15 cellular contexts compared by ENCODE assay signal in the genomic region with DNA sequence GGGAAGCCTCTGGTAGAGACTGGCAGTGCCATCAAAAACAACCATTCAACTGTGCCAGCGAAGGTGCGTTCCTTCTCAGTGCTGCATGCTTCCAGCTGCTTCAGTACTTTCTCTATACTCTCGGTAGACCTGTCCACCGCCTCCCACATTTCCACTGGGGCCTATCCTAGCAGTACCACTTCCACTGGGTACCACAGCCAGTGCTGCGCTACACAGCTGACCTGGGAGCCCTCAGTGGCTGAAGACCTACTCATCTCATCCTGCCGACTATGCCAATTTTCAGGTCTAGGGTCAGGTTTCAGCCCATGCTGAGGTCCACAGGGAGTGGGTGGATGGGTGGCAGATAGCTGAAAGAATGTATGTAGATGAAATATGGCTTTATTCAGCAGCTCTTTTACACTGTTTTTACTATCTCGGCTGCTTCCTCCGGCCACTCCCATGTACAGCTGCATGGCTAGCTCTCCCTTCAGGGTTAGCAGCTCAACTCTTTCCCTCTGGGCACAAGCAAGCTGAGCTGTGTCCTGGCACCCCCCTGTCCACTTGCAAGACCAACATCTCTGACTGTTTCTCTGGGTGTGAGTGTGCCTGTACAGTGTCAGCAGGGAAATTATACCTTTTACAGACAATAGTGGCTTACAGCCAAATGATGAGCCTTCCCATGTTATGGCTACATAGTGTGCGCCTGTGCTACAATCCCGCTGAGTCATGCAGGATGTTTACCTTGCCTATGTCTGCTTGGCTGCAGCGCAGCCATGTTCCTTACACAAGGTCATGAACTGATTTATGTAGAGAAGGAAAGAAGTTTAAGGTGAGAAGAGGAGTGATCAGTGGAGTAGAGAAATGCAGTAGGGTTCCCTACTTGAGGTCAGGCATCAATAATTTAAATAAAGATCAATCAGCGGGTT.
DNase-seq lines count a peak whose midpoint lies in the region; ATAC-seq, FAIRE-seq and TF ChIP-seq lines count a peak whose summit lies in the region.
"Had no signal": no experiment of that assay in that cellular context is flagged by ENCODE, and none has a peak within 500 bp of the region (broad histone marks: within the 10 kb centered on the region; RNA-seq: fewer than 3 reads in every experiment).

No MANE protein-coding gene starts in this region.

- BruUV-seq in HepG2 (replicated peaks; lab: Mats Ljungman, UMichigan): no TSS peak

- no peak for TF ChIP-seq RAD21 in HepG2 (CRISPR knock-in tag; IDR thresholded peaks at IDR 0.05)

- H3K79me2 ChIP-seq in HepG2 (ENCODE audit: insufficient read depth, low read length) (no peaks in the 10 kb centered on the region), hepatocyte (no peaks in the 10 kb centered on the region)

- H3K36me3 ChIP-seq in HepG2 (replicated peaks in 1 of 2; ENCODE audit: control insufficient read depth in 1 of 2, insufficient read depth in 2 of 2, low read length in 2 of 2) (no peaks in the 10 kb centered on the region), right lobe of liver (no peaks in the 10 kb centered on the region), RWPE2 (ENCODE audit: low read depth) (no peaks in the 10 kb centered on the region), transverse colon (no peaks in the 10 kb centered on the region), hepatocyte (replicated peaks; ENCODE audit: insufficient read depth, low read depth) (no peaks in the 10 kb centered on the region)
- H3K36me3 ChIP-seq: gastrocnemius medialis had no signal

- WGBS in HepG2 (ENCODE audit: low lambda C conversion rate): 45% methylated on average over 11 of the region's 12 CpGs
- WGBS in right lobe of liver (ENCODE audit: insufficient coverage, low coverage, low lambda C conversion rate, missing lambda C conversion rate): 77% methylated on average over 8 of the region's 12 CpGs
- WGBS in transverse colon (ENCODE audit: low coverage in 1 of 2), 2 donors: 81 to 98% methylated on average over 6 to 12 of the region's 12 CpGs
- 89% methylated on average over 12 of the region's 12 CpGs for WGBS in hepatocyte (ENCODE audit: low lambda C conversion rate, missing lambda C conversion rate)

- peaks cover 16% of the 10 kb centered on the region for H3K4me1 ChIP-seq in HepG2 (ENCODE audit: insufficient read depth, low read length)
- H3K4me1 ChIP-seq in right lobe of liver: no peaks in the 10 kb centered on the region
- peaks cover 9% of the 10 kb centered on the region for H3K4me1 ChIP-seq in RWPE2 (ENCODE audit: insufficient read depth, poor library complexity, severe bottlenecking)
- H3K4me1 ChIP-seq in transverse colon: no peaks in the 10 kb centered on the region
- no peaks in the 10 kb centered on the region for H3K4me1 ChIP-seq in hepatocyte (ENCODE audit: insufficient read depth)
- H3K4me1 ChIP-seq: gastrocnemius medialis had no signal

- intact Hi-C loops in HepG2 (cut with micrococcal nuclease; ENCODE audit: unreplicated experiment) (no loop called here), right lobe of liver (cut with DNase I) (no loop called here), transverse colon (cut with DNase I; ENCODE audit: low total_unique reads) (no loop called here)

- H2AFZ ChIP-seq in HepG2 (ENCODE audit: low read length) (peak overlapping the region; percentile 37), hepatocyte (no peak overlapping the region)

- peak; percentile 82 for ATAC-seq in HepG2
- ATAC-seq in right lobe of liver: no peak
- peak; percentile 93 for ATAC-seq in RWPE2 (ENCODE audit: low read depth)
- no peak for ATAC-seq in HG02610 (IDR thresholded peaks at IDR 0.05; ENCODE audit: unreplicated experiment)
- ATAC-seq: gastrocnemius medialis, left colon had no signal

- H3K27ac ChIP-seq in HepG2 (ENCODE audit: extremely low read length, insufficient read depth, low read length): no peak overlapping the region
- H3K27ac ChIP-seq in right lobe of liver: no peak overlapping the region
- peak overlapping the region; percentile 43 for H3K27ac ChIP-seq in RWPE2 (ENCODE audit: poor library complexity, severe bottlenecking)
- H3K27ac ChIP-seq in transverse colon: no peak overlapping the region
- no peak overlapping the region for H3K27ac ChIP-seq in hepatocyte
- H3K27ac ChIP-seq: gastrocnemius medialis had no signal

- TF ChIP-seq POLR2A in HepG2 (IDR thresholded peaks at IDR 0.05; ENCODE audit: insufficient read depth in 1 of 2, low read depth in 2 of 2, low read length in 2 of 2) (no peak), right lobe of liver (IDR thresholded peaks at IDR 0.05) (no peak), transverse colon (IDR thresholded peaks at IDR 0.05) (no peak)

- H3K4me3 ChIP-seq in HepG2 (replicated peaks in 1 of 3; ENCODE audit: insufficient read depth in 1 of 3, low read depth in 2 of 3, low read length in 3 of 3): no peak overlapping the region
- H3K4me3 ChIP-seq in right lobe of liver: no peak overlapping the region
- H3K4me3 ChIP-seq in RWPE2 (ENCODE audit: severe bottlenecking): no peak overlapping the region
- H3K4me3 ChIP-seq in fibroblast of mammary gland (ENCODE audit: control insufficient read depth, low read depth, low read length): no peak overlapping the region
- H3K4me3 ChIP-seq in transverse colon: no peak overlapping the region
- no peak overlapping the region for H3K4me3 ChIP-seq in hepatocyte
- H3K4me3 ChIP-seq: gastrocnemius medialis had no signal

- FAIRE-seq in HepG2 (lab: Jason Lieb, UNC): no peak
- FAIRE-seq: GM18507, TTC549 had no signal

- H3K27me3 ChIP-seq in HepG2 (ENCODE audit: control insufficient read depth in 1 of 2, insufficient read depth in 2 of 2, low read length in 2 of 2) (no peaks in the 10 kb centered on the region; a peak in 2 of 5 replicates), right lobe of liver (no peaks in the 10 kb centered on the region), RWPE2 (ENCODE audit: insufficient read depth, poor library complexity, severe bottlenecking) (no peaks in the 10 kb centered on the region), transverse colon (no peaks in the 10 kb centered on the region), hepatocyte (no peaks in the 10 kb centered on the region)
- H3K27me3 ChIP-seq: gastrocnemius medialis had no signal

- H3K4me2 ChIP-seq in HepG2 (ENCODE audit: low read depth, low read length): peak overlapping the region; percentile 53
- no peak overlapping the region for H3K4me2 ChIP-seq in hepatocyte

- CTCF ChIA-PET in HepG2 (lab: Yijun Ruan, JAX; ENCODE audit: low intra/inter-chr PET ratio, low total read pairs): no interaction called here

- in situ Hi-C loops in HepG2 (cut with HindIII; ENCODE audit: extremely low pct_ligation_motif_present, low pct_unique_long_range_greater_than_20kb): no loop called here
- in situ Hi-C loops in transverse colon (cut with MboI; ENCODE audit: low pct_ligation_motif_present in 1 of 4, low pct_unique_long_range_greater_than_20kb in 1 of 4, low sequenced_read_pairs in 3 of 4): loop anchor here (25.0 kb wide), 2 partner anchors 467 to 1058 kb away; no protein-coding TSS in a partner anchor

- H3K9me2 ChIP-seq in hepatocyte (replicated peaks; ENCODE audit: insufficient read depth): no peaks in the 10 kb centered on the region

- H3K9me3 ChIP-seq in HepG2 (ENCODE audit: low read length): no peaks in the 10 kb centered on the region
- H3K9me3 ChIP-seq in right lobe of liver: no peaks in the 10 kb centered on the region
- no peaks in the 10 kb centered on the region for H3K9me3 ChIP-seq in RWPE2 (ENCODE audit: severe bottlenecking)
- no peaks in the 10 kb centered on the region for H3K9me3 ChIP-seq in transverse colon
- no peaks in the 10 kb centered on the region for H3K9me3 ChIP-seq in hepatocyte (ENCODE audit: low read depth)
- H3K9me3 ChIP-seq: gastrocnemius medialis had no signal

- no peak overlapping the region for H3K9ac ChIP-seq in HepG2 (ENCODE audit: insufficient read depth, low read depth, low read length)

- H4K20me1 ChIP-seq in HepG2 (ENCODE audit: insufficient read depth, low read length): no peaks in the 10 kb centered on the region
- H4K20me1 ChIP-seq in hepatocyte (ENCODE audit: insufficient read depth, poor library complexity, severe bottlenecking): no peaks in the 10 kb centered on the region

- POLR2A ChIA-PET in HepG2 (lab: Yijun Ruan, JAX): interaction anchor here (1.4 kb wide), 1 partner anchor 127 kb away, joined by 3 read pairs; no protein-coding TSS in a partner anchor

- TF ChIP-seq CTCF in HepG2 (CRISPR knock-in tag; IDR thresholded peaks at IDR 0.05): no peak
- TF ChIP-seq CTCF in right lobe of liver (IDR thresholded peaks at IDR 0.05): no peak
- no peak for TF ChIP-seq CTCF in RWPE2 (IDR thresholded peaks at IDR 0.05; ENCODE audit: poor library complexity, severe bottlenecking)
- TF ChIP-seq CTCF in fibroblast of mammary gland (conservative IDR thresholded peaks at IDR 0.05; ENCODE audit: control insufficient read depth, insufficient read depth, low read depth, low read length): no peak
- TF ChIP-seq CTCF in transverse colon (IDR thresholded peaks at IDR 0.05): no peak
- TF ChIP-seq CTCF in hepatocyte (IDR thresholded peaks at IDR 0.05; ENCODE audit: poor library complexity): no peak

- TF ChIP-seq EP300 in HepG2 (IDR thresholded peaks at IDR 0.05; ENCODE audit: low read depth in 2 of 2, low read length in 2 of 2) (no peak), HepG2 (CRISPR knock-in tag; IDR thresholded peaks at IDR 0.05; ENCODE audit: borderline replicate concordance) (no peak), transverse colon (IDR thresholded peaks at IDR 0.05; ENCODE audit: low read depth) (no peak)

- peak; percentile 62 for DNase-seq in HepG2 (ENCODE audit: low spot score)
- no peak for DNase-seq in right lobe of liver
- no peak for DNase-seq in RWPE2 (ENCODE audit: low spot score)
- peak; percentile 76 for DNase-seq in fibroblast of mammary gland (ENCODE audit: low read depth)
- DNase-seq in transverse colon: no peak
- DNase-seq in hepatocyte (ENCODE audit: low spot score): no peak
- DNase-seq in RPMI8226: no peak
- DNase-seq: cortex of kidney; gastrocnemius medialis; left colon; NCI-H446; stimulated activated CD8-positive, alpha-beta memory T cell treated with anti-CD3 and anti-CD28 coated beads, Interleukin-4, amount 100 ng/mL, for 48 hours had no signal

TF ChIP-seq in HepG2, 621 proteins besides CTCF, POLR2A, EP300 and RAD21 (continues in another document):
- no peak for TF ChIP-seq ZNF782 (CRISPR knock-in tag; IDR thresholded peaks at IDR 0.05; ENCODE audit: borderline replicate concordance)
- TF ChIP-seq TRIM24 (CRISPR knock-in tag; IDR thresholded peaks at IDR 0.05): 0 out of 2 replicates have a peak, but pooled peaks have one; percentile 24
- no peak for TF ChIP-seq ZNF251 (CRISPR knock-in tag; IDR thresholded peaks at IDR 0.05)
- TF ChIP-seq ZNF775 (CRISPR knock-in tag; IDR thresholded peaks at IDR 0.05; ENCODE audit: borderline replicate concordance): no peak
- TF ChIP-seq ETV5 (CRISPR knock-in tag; IDR thresholded peaks at IDR 0.05; ENCODE audit: borderline replicate concordance): peak; percentile 75
- TF ChIP-seq, protein P1, sequence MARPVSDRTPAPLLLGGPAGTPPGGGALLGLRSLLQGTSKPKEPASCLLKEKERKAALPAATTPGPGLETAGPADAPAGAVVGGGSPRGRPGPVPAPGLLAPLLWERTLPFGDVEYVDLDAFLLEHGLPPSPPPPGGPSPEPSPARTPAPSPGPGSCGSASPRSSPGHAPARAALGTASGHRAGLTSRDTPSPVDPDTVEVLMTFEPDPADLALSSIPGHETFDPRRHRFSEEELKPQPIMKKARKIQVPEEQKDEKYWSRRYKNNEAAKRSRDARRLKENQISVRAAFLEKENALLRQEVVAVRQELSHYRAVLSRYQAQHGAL (CRISPR knock-in tag; IDR thresholded peaks at IDR 0.05; ENCODE audit: not compliant biosample characterization): no peak

Comparison
In these comparisons a context has a peak if more than half of its experiments do, and no peak if none do; other contexts are left out.
1. ATAC-seq: peak in HepG2 (single experiment) and RWPE2 (single experiment); none in right lobe of liver (0 of 4) and HG02610 (single experiment).
2. DNase-seq: peak in HepG2 (single experiment) and fibroblast of mammary gland (single experiment); none in right lobe of liver (0 of 3), RWPE2 (single experiment), transverse colon (single experiment), hepatocyte (single experiment) and RPMI8226 (single experiment).